32 cellular contexts compared by ENCODE assay signal in the genomic region with DNA sequence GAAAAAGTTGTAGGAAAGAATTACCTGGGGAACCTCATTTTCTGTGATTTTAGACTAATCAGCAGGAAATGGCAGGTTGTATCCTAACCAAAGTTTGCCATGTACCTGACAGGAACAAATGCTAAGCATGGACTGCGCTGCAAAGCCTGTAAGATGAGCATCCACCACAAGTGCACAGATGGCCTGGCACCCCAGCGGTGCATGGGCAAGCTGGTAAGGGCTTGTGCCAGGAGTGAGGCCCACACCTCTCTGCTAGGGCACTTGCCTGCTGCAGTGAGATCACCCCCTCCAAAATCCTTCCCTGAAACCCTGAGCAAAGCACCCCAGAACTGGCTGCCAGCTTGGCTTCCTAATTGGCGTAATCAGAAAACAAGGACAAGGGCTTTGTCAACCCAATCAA.
"Had no signal": no experiment of that assay in that cellular context is flagged by ENCODE, and none has a peak within 500 bp of the region (broad histone marks: within the 10 kb centered on the region; RNA-seq: fewer than 3 reads in every experiment).

No MANE protein-coding gene starts in this region.

- H3K9me3 Mint-ChIP-seq: activated naive CD4-positive, alpha-beta T cell treated with anti-CD3 and anti-CD28 coated beads, Interleukin-2, amount 50 U/mL, for 24 hours; activated T-helper 2 cell treated with anti-CD3 and anti-CD28 coated beads, Interferon-gamma antibody, Interleukin-2, Interleukin-4, amounts not matched to agents 10 μg/mL and 5 μg/mL and 100 μg/mL, durations not matched to agents 14 hours and 24 hours and 36 hours; T-helper 2 cell treated with Interferon-gamma antibody and Interleukin-4, amounts not matched to agents 5 μg/mL and 100 μg/mL, for 36 hours had no signal

- H3K9me3 ChIP-seq: adrenal gland, body of pancreas, esophagus squamous epithelium, gastroesophageal sphincter had no signal

- H3K27ac Mint-ChIP-seq: activated B cell treated with CpG ODN at 0.5 μM for 24 hours; activated CD4-positive, alpha-beta memory T cell treated with anti-CD3 and anti-CD28 coated beads for 36 hours; activated CD8-positive, alpha-beta memory T cell treated with anti-CD3 and anti-CD28 coated beads, Interleukin-2, amount 10 ng/mL, durations not matched to agents 7 days and 5 days; activated CD8-positive, alpha-beta T cell treated with anti-CD3 and anti-CD28 coated beads, Interleukin-2, amount 10 ng/mL, durations not matched to agents 7 days and 5 days; activated naive CD4-positive, alpha-beta T cell treated with anti-CD3 and anti-CD28 coated beads for 36 hours; activated naive CD4-positive, alpha-beta T cell treated with anti-CD3 and anti-CD28 coated beads, Interleukin-2, amount 50 U/mL, for 24 hours; activated naive CD8-positive, alpha-beta T cell treated with anti-CD3 and anti-CD28 coated beads for 36 hours; activated naive CD8-positive, alpha-beta T cell treated with anti-CD3 and anti-CD28 coated beads, Interleukin-2, amount 50 U/mL, for 24 hours; activated T-helper 1 cell treated with anti-CD3 and anti-CD28 coated beads, Interleukin-12 subunit alpha, Interleukin-12 subunit beta, Interleukin-2, Interleukin-4 antibody, amounts not matched to agents 30 ng/mL and 10 ng/mL and 1 ng/mL, durations not matched to agents 14 hours and 24 hours and 36 hours; activated T-helper 2 cell treated with anti-CD3 and anti-CD28 coated beads, Interferon-gamma antibody, Interleukin-2, Interleukin-4, amounts not matched to agents 10 μg/mL and 5 μg/mL and 100 μg/mL, durations not matched to agents 14 hours and 24 hours and 36 hours; T-helper 17 cell; T-helper 2 cell treated with Interferon-gamma antibody and Interleukin-4, amounts not matched to agents 5 μg/mL and 100 μg/mL, for 36 hours had no signal

- H3K4me2 ChIP-seq: hepatocyte had no signal

- H2AFZ ChIP-seq: hepatocyte had no signal

- H3K27me3 ChIP-seq: adrenal gland, body of pancreas, esophagus squamous epithelium, gastroesophageal sphincter, heart right ventricle, hepatocyte had no signal

- H3K36me3 Mint-ChIP-seq: activated CD4-positive, alpha-beta memory T cell treated with anti-CD3 and anti-CD28 coated beads for 36 hours; activated CD8-positive, alpha-beta memory T cell treated with anti-CD3 and anti-CD28 coated beads, Interleukin-2, amount 10 ng/mL, durations not matched to agents 7 days and 5 days; activated naive CD4-positive, alpha-beta T cell treated with anti-CD3 and anti-CD28 coated beads, Interleukin-2, amount 50 U/mL, for 24 hours; activated naive CD8-positive, alpha-beta T cell treated with anti-CD3 and anti-CD28 coated beads for 36 hours had no signal

- H3K4me1 Mint-ChIP-seq: activated B cell treated with CpG ODN at 0.5 μM for 24 hours; activated CD8-positive, alpha-beta memory T cell treated with anti-CD3 and anti-CD28 coated beads, Interleukin-2, amount 10 ng/mL, durations not matched to agents 7 days and 5 days; activated naive CD4-positive, alpha-beta T cell treated with anti-CD3 and anti-CD28 coated beads, Interleukin-2, amount 50 U/mL, for 24 hours; activated naive CD8-positive, alpha-beta T cell treated with anti-CD3 and anti-CD28 coated beads for 36 hours; activated naive CD8-positive, alpha-beta T cell treated with anti-CD3 and anti-CD28 coated beads, Interleukin-2, amount 50 U/mL, for 24 hours; T-helper 17 cell had no signal

- ATAC-seq: activated CD4-positive, CD25-positive, alpha-beta regulatory T cell treated with anti-CD3 and anti-CD28 coated beads, Interleukin-2, amount 50 U/mL, for 24 hours; activated CD8-positive, alpha-beta memory T cell treated with anti-CD3 and anti-CD28 coated beads, Interleukin-2, amount 10 ng/mL, durations not matched to agents 7 days and 5 days; activated CD8-positive, alpha-beta T cell treated with anti-CD3 and anti-CD28 coated beads, Interleukin-2, amount 10 ng/mL, durations not matched to agents 7 days and 5 days; activated naive CD8-positive, alpha-beta T cell treated with anti-CD3 and anti-CD28 coated beads, Interleukin-2, amount 50 U/mL, for 24 hours; body of pancreas; gastroesophageal sphincter; heart right ventricle; T-helper 17 cell had no signal

- H3K36me3 ChIP-seq: adrenal gland, esophagus squamous epithelium, gastroesophageal sphincter, heart right ventricle, WERI-Rb-1 had no signal

- H3K27me3 Mint-ChIP-seq: activated B cell treated with CpG ODN at 0.5 μM for 24 hours; activated CD4-positive, alpha-beta memory T cell treated with anti-CD3 and anti-CD28 coated beads for 36 hours; activated CD8-positive, alpha-beta memory T cell treated with anti-CD3 and anti-CD28 coated beads, Interleukin-2, amount 10 ng/mL, durations not matched to agents 7 days and 5 days; T-helper 17 cell had no signal

- H3K4me3 ChIP-seq: adrenal gland, body of pancreas, esophagus squamous epithelium, gastroesophageal sphincter, heart right ventricle, hepatocyte had no signal

- DNase-seq: activated B cell treated with CpG ODN at 0.5 μM for 24 hours; activated CD4-positive, alpha-beta memory T cell treated with anti-CD3 and anti-CD28 coated beads for 36 hours; activated CD4-positive, alpha-beta T cell treated with anti-CD3 and anti-CD28 coated beads for 48 hours; activated CD8-positive, alpha-beta memory T cell treated with anti-CD3 and anti-CD28 coated beads, Interleukin-2, amount 10 ng/mL, durations not matched to agents 7 days and 5 days; activated CD8-positive, alpha-beta memory T cell treated with anti-CD3 and anti-CD28 coated beads, Interleukin-2, amount 50 U/mL, for 4 hours; activated CD8-positive, alpha-beta T cell treated with anti-CD3 and anti-CD28 coated beads, Interleukin-2, amount 10 ng/mL, durations not matched to agents 7 days and 5 days; activated effector memory CD4-positive, alpha-beta T cell treated with anti-CD3 and anti-CD28 coated beads, Interleukin-2, amount 50 U/mL, for 16 hours; activated naive CD4-positive, alpha-beta T cell treated with anti-CD3 and anti-CD28 coated beads for 36 hours; activated naive CD8-positive, alpha-beta T cell treated with anti-CD3 and anti-CD28 coated beads for 36 hours; activated naive CD8-positive, alpha-beta T cell treated with anti-CD3 and anti-CD28 coated beads, Interleukin-2, amount 50 U/mL, for 24 hours; activated T-cell treated with anti-CD3 and anti-CD28 coated beads, Interleukin-2, amount 50 U/mL, for 1 hour; activated T-cell treated with anti-CD3 and anti-CD28 coated beads, Interleukin-2, amount 50 U/mL, for 48 hours; adrenal gland; amygdala; aorta; body of pancreas; cortex of kidney; effector CD8-positive, alpha-beta T cell; esophagus squamous epithelium; foreskin melanocyte; heart right ventricle; T-helper 17 cell; T1000; WERI-Rb-1 had no signal

- H3K4me1 ChIP-seq: body of pancreas, esophagus squamous epithelium, gastroesophageal sphincter, heart right ventricle had no signal

- H3K4me3 Mint-ChIP-seq: activated B cell treated with CpG ODN at 0.5 μM for 24 hours; activated CD4-positive, alpha-beta memory T cell treated with anti-CD3 and anti-CD28 coated beads for 36 hours; activated CD8-positive, alpha-beta memory T cell treated with anti-CD3 and anti-CD28 coated beads, Interleukin-2, amount 10 ng/mL, durations not matched to agents 7 days and 5 days; activated CD8-positive, alpha-beta T cell treated with anti-CD3 and anti-CD28 coated beads, Interleukin-2, amount 10 ng/mL, durations not matched to agents 7 days and 5 days; activated naive CD4-positive, alpha-beta T cell treated with anti-CD3 and anti-CD28 coated beads for 36 hours; activated naive CD4-positive, alpha-beta T cell treated with anti-CD3 and anti-CD28 coated beads, Interleukin-2, amount 50 U/mL, for 24 hours; activated naive CD8-positive, alpha-beta T cell treated with anti-CD3 and anti-CD28 coated beads for 36 hours; activated naive CD8-positive, alpha-beta T cell treated with anti-CD3 and anti-CD28 coated beads, Interleukin-2, amount 50 U/mL, for 24 hours; activated T-helper 1 cell treated with anti-CD3 and anti-CD28 coated beads, Interleukin-12 subunit alpha, Interleukin-12 subunit beta, Interleukin-2, Interleukin-4 antibody, amounts not matched to agents 30 ng/mL and 10 ng/mL and 1 ng/mL, durations not matched to agents 14 hours and 24 hours and 36 hours; T-helper 17 cell; T-helper 2 cell treated with Interferon-gamma antibody and Interleukin-4, amounts not matched to agents 5 μg/mL and 100 μg/mL, for 36 hours had no signal

- H3K27ac ChIP-seq: adrenal gland, body of pancreas, epithelial cell of prostate, esophagus squamous epithelium, gastroesophageal sphincter, heart right ventricle, hepatocyte, WERI-Rb-1 had no signal
